In the genomic region with DNA sequence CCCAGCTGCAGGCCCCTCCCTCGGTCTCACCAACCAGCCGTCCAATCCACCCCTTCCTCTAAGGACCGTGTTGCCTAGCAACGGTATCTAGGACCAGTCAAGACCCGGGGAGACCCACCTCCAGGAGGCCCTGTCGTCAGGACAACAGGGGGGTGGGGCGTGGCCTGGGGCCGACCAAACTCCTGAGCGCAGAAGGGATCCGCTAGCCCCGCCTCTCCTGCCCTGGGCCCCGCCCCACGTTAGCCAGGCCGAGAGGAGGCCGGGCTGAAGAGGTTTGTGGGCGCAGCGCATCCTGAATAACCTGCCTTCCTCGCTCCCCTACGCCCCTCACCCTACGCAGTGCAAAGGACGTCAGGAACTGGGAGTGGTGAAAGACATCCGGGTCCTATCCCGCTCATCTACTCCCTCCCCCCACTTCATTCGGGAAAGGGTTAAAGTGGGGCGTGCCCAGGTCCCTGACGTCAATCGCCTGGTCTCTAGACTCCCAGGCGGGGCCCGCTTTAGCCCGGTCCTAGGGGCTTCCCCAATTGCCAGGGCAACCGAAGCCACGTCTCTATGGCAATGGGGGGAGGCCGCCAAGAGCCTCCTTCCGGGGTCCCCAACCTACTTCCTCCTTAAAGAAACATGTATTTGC, we compare ENCODE assay signal across 8 cellular contexts. TPM values are rescaled to one million over a fixed set of nuclear protein-coding genes. Genes with fewer than 3 reads are reported as not detected.
DNase-seq lines count a peak whose midpoint lies in the region; ATAC-seq and FAIRE-seq lines count a peak whose summit lies in the region.

No MANE protein-coding gene starts in this region.

- peak overlapping the region; percentile 64 for H3K9ac ChIP-seq in mucosa of stomach (ENCODE audit: low read length)

- peaks cover 2% of the 10 kb centered on the region for H3K27me3 ChIP-seq in mucosa of stomach (ENCODE audit: control insufficient read depth, insufficient read depth, low read length)

- DNase-seq in NCI-H345 treated with DMSO at 0.1 percent for 48 hours (lab: John Stamatoyannopoulos, UW; ENCODE audit: unreplicated experiment) (peak; percentile 38), activated T-cell treated with anti-CD3 and anti-CD28 coated beads for 48 hours (ENCODE audit: low read depth) (peak; percentile 89), RCC 7860 (ENCODE audit: low spot score) (no peak)
- peak; percentile 84 to 89 for DNase-seq in stimulated activated CD8-positive, alpha-beta memory T cell treated with anti-CD3 and anti-CD28 coated beads, Interleukin-4, amount 100 ng/mL, for 4 hours (ENCODE audit: low read depth in 2 of 2, low spot score in 1 of 2)

- no peaks in the 10 kb centered on the region for H3K9me3 ChIP-seq in mucosa of stomach (ENCODE audit: control insufficient read depth, low read length)

- H3K4me1 ChIP-seq in mucosa of stomach (ENCODE audit: control insufficient read depth, insufficient read depth, low read length), result peaks cover 7% of the 10 kb centered on the region

- FAIRE-seq in RCC 7860 (lab: Jason Lieb, UNC), result no peak

- H3K4me3 ChIP-seq in mucosa of stomach (ENCODE audit: low read length), result peak overlapping the region; percentile 27

- peak; percentile 70 for ATAC-seq in GM18517 (IDR thresholded peaks at IDR 0.05; ENCODE audit: unreplicated experiment)
- peak; percentile 73 for ATAC-seq in HG02938 (IDR thresholded peaks at IDR 0.05; ENCODE audit: unreplicated experiment)
- peak; percentile 71 for ATAC-seq in esophagus mucosa

- no peaks in the 10 kb centered on the region for H3K36me3 ChIP-seq in mucosa of stomach (ENCODE audit: control insufficient read depth, insufficient read depth, low read length)

RNA-seq across cellular contexts. Expression of a gene that starts 14.7 kb away (rescaled TPM):
- 3.1 TPM for total RNA-seq in esophagus mucosa

RNA-seq across cellular contexts. Expression of a gene that starts 14.8 kb away (rescaled TPM):
- 311 TPM for total RNA-seq in esophagus mucosa

RNA-seq across cellular contexts. Expression of a gene that starts 25.8 kb away (rescaled TPM):
- total RNA-seq in esophagus mucosa, result 1.00 TPM

RNA-seq across cellular contexts. Expression of a gene that starts 29.4 kb away (rescaled TPM):
- total RNA-seq in esophagus mucosa, result 32.7 TPM

RNA-seq across cellular contexts. Expression of a gene that starts 34.3 kb away (rescaled TPM):
- total RNA-seq in esophagus mucosa, result 33.6 TPM
